9 cellular contexts compared by ENCODE assay signal in genomic region chr2:160278889-160279196, GRCh38.
DNase-seq lines count a peak whose midpoint lies in the region; ATAC-seq, FAIRE-seq and TF ChIP-seq lines count a peak whose summit lies in the region.
"Had no signal": no experiment of that assay in that cellular context is flagged by ENCODE, and none has a peak within 500 bp of the region (broad histone marks: within the 10 kb centered on the region; RNA-seq: fewer than 3 reads in every experiment).

No MANE protein-coding gene starts in this region.

- peaks cover 43% of the 10 kb centered on the region for H3K36me3 Mint-ChIP-seq in activated naive CD8-positive, alpha-beta T cell treated with anti-CD3 and anti-CD28 coated beads, Interleukin-2, amount 50 U/mL, for 24 hours (ENCODE audit: low read depth)
- peaks cover 15% of the 10 kb centered on the region for H3K36me3 Mint-ChIP-seq in activated naive CD8-positive, alpha-beta T cell treated with anti-CD3 and anti-CD28 coated beads for 36 hours

- H3K9me3 Mint-ChIP-seq in activated naive CD8-positive, alpha-beta T cell treated with anti-CD3 and anti-CD28 coated beads, Interleukin-2, amount 50 U/mL, for 24 hours: no peaks in the 10 kb centered on the region
- H3K9me3 Mint-ChIP-seq in activated naive CD8-positive, alpha-beta T cell treated with anti-CD3 and anti-CD28 coated beads for 36 hours: no peaks in the 10 kb centered on the region

- peaks cover 10% of the 10 kb centered on the region for H3K36me3 ChIP-seq in bronchial epithelial cell (ENCODE audit: control insufficient read depth, insufficient read depth, low read length)
- peaks cover 0 to 91% of the 10 kb centered on the region in 2 donors for H3K36me3 ChIP-seq in left lung

- peaks cover 20 to 36% of the 10 kb centered on the region in 2 donors for H3K4me1 ChIP-seq in left lung

- H3K4me1 Mint-ChIP-seq in activated naive CD8-positive, alpha-beta T cell treated with anti-CD3 and anti-CD28 coated beads, Interleukin-2, amount 50 U/mL, for 24 hours: peaks cover 29% of the 10 kb centered on the region
- H3K4me1 Mint-ChIP-seq in activated naive CD8-positive, alpha-beta T cell treated with anti-CD3 and anti-CD28 coated beads for 36 hours: peaks cover 17% of the 10 kb centered on the region

- peak; percentile 39 for TF ChIP-seq CTCF in bronchial epithelial cell (IDR thresholded peaks at IDR 0.05; ENCODE audit: insufficient read depth, low read length, severe bottlenecking)
- TF ChIP-seq CTCF in left lung (IDR thresholded peaks at IDR 0.05): peak in 1 of 2 donors; percentile 40

- FAIRE-seq in bronchial epithelial cell (lab: Jason Lieb, UNC): no peak

- no peak for DNase-seq in activated naive CD8-positive, alpha-beta T cell treated with anti-CD3 and anti-CD28 coated beads, Interleukin-2, amount 50 U/mL, for 24 hours
- DNase-seq in activated naive CD8-positive, alpha-beta T cell treated with anti-CD3 and anti-CD28 coated beads for 36 hours: no peak
- no peak for DNase-seq in bronchial epithelial cell (ENCODE audit: low read depth)
- DNase-seq in left lung: no peak
- no peak for DNase-seq in NCI-H2107 (lab: John Stamatoyannopoulos, UW)
- no peak for DNase-seq in ecto neural progenitor cell (ENCODE audit: low spot score)
- DNase-seq in stimulated activated CD4-positive, alpha-beta T cell treated with anti-CD3 and anti-CD28 coated beads, Interleukin-2, amount 100 ng/mL, for 48 hours: no peak
- DNase-seq in activated T-cell treated with anti-CD3 and anti-CD28 coated beads, Interleukin-2, amount 50 U/mL, for 48 hours: no peak
- DNase-seq: NCI-H1048 had no signal

- H3K27me3 Mint-ChIP-seq in activated naive CD8-positive, alpha-beta T cell treated with anti-CD3 and anti-CD28 coated beads, Interleukin-2, amount 50 U/mL, for 24 hours: no peaks in the 10 kb centered on the region
- no peaks in the 10 kb centered on the region for H3K27me3 Mint-ChIP-seq in activated naive CD8-positive, alpha-beta T cell treated with anti-CD3 and anti-CD28 coated beads for 36 hours

- intact Hi-C loops in left lung (cut with DNase I): no loop called here

- H3K4me3 ChIP-seq in bronchial epithelial cell (ENCODE audit: low read depth, low read length): no peak overlapping the region
- no peak overlapping the region for H3K4me3 ChIP-seq in left lung

- H3K27ac ChIP-seq in left lung: peak overlapping the region in 1 of 2 donors; percentile 42

- no peaks in the 10 kb centered on the region for H3K9me3 ChIP-seq in left lung

- peak overlapping the region; percentile 44 for H3K27ac Mint-ChIP-seq in activated naive CD8-positive, alpha-beta T cell treated with anti-CD3 and anti-CD28 coated beads, Interleukin-2, amount 50 U/mL, for 24 hours
- no peak overlapping the region for H3K27ac Mint-ChIP-seq in activated naive CD8-positive, alpha-beta T cell treated with anti-CD3 and anti-CD28 coated beads for 36 hours

- H3K27me3 ChIP-seq in bronchial epithelial cell (ENCODE audit: control insufficient read depth, insufficient read depth, low read length): no peaks in the 10 kb centered on the region
- no peaks in the 10 kb centered on the region for H3K27me3 ChIP-seq in left lung

- no peak for ATAC-seq in activated naive CD8-positive, alpha-beta T cell treated with anti-CD3 and anti-CD28 coated beads, Interleukin-2, amount 50 U/mL, for 24 hours
- ATAC-seq in left lung: peak; percentile 53

- H3K4me3 Mint-ChIP-seq in activated naive CD8-positive, alpha-beta T cell treated with anti-CD3 and anti-CD28 coated beads, Interleukin-2, amount 50 U/mL, for 24 hours: no peak overlapping the region
- no peak overlapping the region for H3K4me3 Mint-ChIP-seq in activated naive CD8-positive, alpha-beta T cell treated with anti-CD3 and anti-CD28 coated beads for 36 hours
